ENCODE assay signal across 15 cellular contexts in genomic region chr19:16569609-16570320, GRCh38. TPM values are rescaled to one million over a fixed set of nuclear protein-coding genes. Genes with fewer than 3 reads are reported as not detected.
DNase-seq lines count a peak whose midpoint lies in the region; ATAC-seq and TF ChIP-seq lines count a peak whose summit lies in the region.
"Had no signal": no experiment of that assay in that cellular context is flagged by ENCODE, and none has a peak within 500 bp of the region (broad histone marks: within the 10 kb centered on the region; RNA-seq: fewer than 3 reads in every experiment).

No MANE protein-coding gene starts in this region.

- H3K9ac ChIP-seq in neural progenitor cell, result no peak overlapping the region

- ATAC-seq in GM21529 (IDR thresholded peaks at IDR 0.05; ENCODE audit: unreplicated experiment) (no peak), HG03439 (IDR thresholded peaks at IDR 0.05; ENCODE audit: unreplicated experiment) (no peak)

- TF ChIP-seq CTCF in Calu3 (IDR thresholded peaks at IDR 0.05; ENCODE audit: unreplicated experiment), result no peak
- TF ChIP-seq CTCF in chondrocyte (IDR thresholded peaks at IDR 0.05), result no peak
- no peak for TF ChIP-seq CTCF in neural progenitor cell (IDR thresholded peaks at IDR 0.05)

- H3K4me1 ChIP-seq in neural progenitor cell, result peaks cover 8% of the 10 kb centered on the region

- no peak overlapping the region for H2AFZ ChIP-seq in neural progenitor cell (replicated peaks)

- no TSS peak for BruUV-seq in Calu3 (replicated peaks; lab: Mats Ljungman, UMichigan)

- H3K27ac Mint-ChIP-seq in Calu3 (ENCODE audit: unreplicated experiment) (peak overlapping the region; percentile 28), chondrocyte (ENCODE audit: unreplicated experiment) (peak overlapping the region; percentile 99), neural progenitor cell (no peak overlapping the region)

- peaks cover 19% of the 10 kb centered on the region for H3K4me1 Mint-ChIP-seq in Calu3 (ENCODE audit: low read depth, unreplicated experiment)
- peaks cover 53% of the 10 kb centered on the region for H3K4me1 Mint-ChIP-seq in chondrocyte (ENCODE audit: low read depth)
- H3K4me1 Mint-ChIP-seq in neural progenitor cell, result peaks cover 19% of the 10 kb centered on the region

- no peaks in the 10 kb centered on the region for H3K9me3 Mint-ChIP-seq in Calu3 (ENCODE audit: low read depth, unreplicated experiment)
- H3K9me3 Mint-ChIP-seq in chondrocyte (ENCODE audit: low read depth), result no peaks in the 10 kb centered on the region
- no peaks in the 10 kb centered on the region for H3K9me3 Mint-ChIP-seq in neural progenitor cell

- intact Hi-C loops in Calu3 (cut with micrococcal nuclease; ENCODE audit: unreplicated experiment), result no loop called here

- H3K27me3 Mint-ChIP-seq in Calu3 (ENCODE audit: unreplicated experiment) (no peaks in the 10 kb centered on the region), chondrocyte (ENCODE audit: low read depth) (no peaks in the 10 kb centered on the region), neural progenitor cell (ENCODE audit: insufficient read depth, low read depth) (no peaks in the 10 kb centered on the region)

- peaks cover 43% of the 10 kb centered on the region for H3K79me2 ChIP-seq in neural progenitor cell (ENCODE audit: low read depth)

- no peaks in the 10 kb centered on the region for H3K9me3 ChIP-seq in neural progenitor cell (ENCODE audit: low read depth)
- H3K9me3 ChIP-seq: neutrophil had no signal

- H4K20me1 ChIP-seq in neural progenitor cell (ENCODE audit: low read depth), result peaks cover 6% of the 10 kb centered on the region

- no peaks in the 10 kb centered on the region for H3K36me3 ChIP-seq in neural progenitor cell

- DNase-seq in Calu3 (no peak), NCI-H226 (peak; percentile 60), chondrocyte (ENCODE audit: low spot score) (no peak), neural progenitor cell (ENCODE audit: low spot score) (no peak), NCI-H2196 (lab: John Stamatoyannopoulos, UW; ENCODE audit: unreplicated experiment) (no peak), NCI-H2081 (lab: John Stamatoyannopoulos, UW) (no peak)
- DNase-seq: anterior cingulate cortex; NCI-H1092; NCI-H524 treated with DMSO at 0.1 percent for 48 hours; SHP77; stimulated activated CD4-positive, alpha-beta T cell treated with anti-CD3 and anti-CD28 coated beads, Interleukin-15, amount 100 ng/mL, for 24 hours had no signal

- H3F3A ChIP-seq in neural progenitor cell (ENCODE audit: low read depth), result peaks cover 11% of the 10 kb centered on the region

- CTCF ChIA-PET in Calu3 (lab: Charles Lee), result interaction anchor here (0.7 kb wide), 1 partner anchor 28 kb away, joined by 3 read pairs; no protein-coding TSS in a partner anchor

- H3K36me3 Mint-ChIP-seq in Calu3 (ENCODE audit: insufficient read depth, unreplicated experiment) (peaks cover 59% of the 10 kb centered on the region), chondrocyte (ENCODE audit: low read depth) (peaks cover 25% of the 10 kb centered on the region), neural progenitor cell (peaks cover 11% of the 10 kb centered on the region)

- no peak overlapping the region for H3K27ac ChIP-seq in neural progenitor cell
- H3K27ac ChIP-seq: HL-60, neutrophil had no signal

- no peak overlapping the region for H3K4me2 ChIP-seq in neural progenitor cell

- no peaks in the 10 kb centered on the region for H3K27me3 ChIP-seq in neural progenitor cell
- H3K27me3 ChIP-seq: neutrophil had no signal

- H3K4me3 ChIP-seq in neural progenitor cell, result no peak overlapping the region

- H3K4me3 Mint-ChIP-seq in Calu3 (ENCODE audit: low read depth, unreplicated experiment) (no peak overlapping the region), chondrocyte (ENCODE audit: unreplicated experiment) (no peak overlapping the region), neural progenitor cell (peak overlapping the region; percentile 84)

RNA-seq across cellular contexts. Expression of gene SLC35E1, which starts 2.5 kb away (rescaled TPM):
- 41.6 and 46.4 TPM in 2 replicates for total RNA-seq in Calu3 (2022)
- total RNA-seq in chondrocyte, result 68.1 to 70.0 TPM (median 69.2 TPM) in 3 replicates
- total RNA-seq in neural progenitor cell (ENCODE audit: low replicate concordance), result 16.4 and 24.8 TPM in 2 replicates

RNA-seq across cellular contexts. Expression of gene CHERP, which starts 27.5 kb away (rescaled TPM):
- 49.3 and 49.8 TPM in 2 replicates for total RNA-seq in Calu3 (2022)
- 30.1 to 35.2 TPM (median 32.6 TPM) in 3 replicates for total RNA-seq in chondrocyte
- total RNA-seq in neural progenitor cell (ENCODE audit: low replicate concordance), result 5.5 and 13.7 TPM in 2 replicates

RNA-seq across cellular contexts. Expression of gene MED26, which starts 58.2 kb away (rescaled TPM):
- 9.0 and 9.6 TPM in 2 replicates for total RNA-seq in Calu3 (2022)
- 8.7 to 10.6 TPM (median 8.8 TPM) in 3 replicates for total RNA-seq in chondrocyte
- 7.4 and 8.6 TPM in 2 replicates for total RNA-seq in neural progenitor cell (ENCODE audit: low replicate concordance)
